In the genomic region with DNA sequence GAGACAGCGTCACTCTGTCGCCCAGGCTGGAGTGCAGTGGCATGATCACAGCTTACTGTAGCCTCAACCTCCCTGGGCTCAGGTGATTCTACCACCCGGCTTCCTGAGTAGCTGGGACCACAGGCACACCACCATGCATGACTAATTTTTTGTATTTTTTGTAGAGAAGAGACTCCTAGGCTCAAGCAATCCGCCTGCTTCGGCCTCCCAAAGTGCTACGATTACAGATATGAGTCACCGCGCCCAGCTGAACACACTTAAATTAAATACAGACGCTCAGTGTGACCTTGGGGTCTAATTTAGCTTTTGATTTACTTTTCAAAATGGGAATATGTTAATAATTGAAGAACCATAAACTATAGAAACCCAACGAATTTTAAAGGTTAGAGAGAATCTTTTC, we compare ENCODE assay signal across 19 cellular contexts.
DNase-seq lines count a peak whose midpoint lies in the region; ATAC-seq and TF ChIP-seq lines count a peak whose summit lies in the region.
"Had no signal": no experiment of that assay in that cellular context is flagged by ENCODE, and none has a peak within 500 bp of the region (broad histone marks: within the 10 kb centered on the region; RNA-seq: fewer than 3 reads in every experiment).

No MANE protein-coding gene starts in this region.

- ATAC-seq in stimulated activated memory B cell treated with anti-CD40 and anti-IgM and Interleukin-4, amounts not matched to agents 10 μg/mL and 1 μg/mL and 100 μg/mL, for 72 hours = peak; percentile 41
- ATAC-seq: activated CD8-positive, alpha-beta T cell treated with anti-CD3 and anti-CD28 coated beads, Interleukin-2, amount 10 ng/mL, durations not matched to agents 7 days and 5 days; effector memory CD8-positive, alpha-beta T cell; left colon had no signal

- no peak overlapping the region for H3K4me3 Mint-ChIP-seq in stimulated activated memory B cell treated with anti-CD40 and anti-IgM and Interleukin-4, amounts not matched to agents 10 μg/mL and 1 μg/mL and 100 μg/mL, for 72 hours
- no peak overlapping the region for H3K4me3 Mint-ChIP-seq in activated naive CD4-positive, alpha-beta T cell treated with anti-CD3 and anti-CD28 coated beads for 36 hours
- H3K4me3 Mint-ChIP-seq: activated B cell treated with CpG ODN at 0.5 μM for 24 hours; activated CD8-positive, alpha-beta T cell treated with anti-CD3 and anti-CD28 coated beads, Interleukin-2, amount 10 ng/mL, durations not matched to agents 7 days and 5 days; effector memory CD8-positive, alpha-beta T cell had no signal

- CTCF ChIA-PET in activated naive CD4-positive, alpha-beta T cell treated with anti-CD3 and anti-CD28 coated beads for 36 hours (lab: Charles Lee) = interaction anchor here (0.6 kb wide), 1 partner anchor 158 kb away, joined by 3 read pairs; the partner anchor contains the start of gene ETNK1

- H3K4me3 ChIP-seq in adrenal gland = no peak overlapping the region
- H3K4me3 ChIP-seq: right atrium auricular region, stomach had no signal

- H3K4me1 ChIP-seq in adrenal gland (replicated peaks in 1 of 2) = no peaks in the 10 kb centered on the region
- H3K4me1 ChIP-seq: right atrium auricular region, stomach had no signal

- TF ChIP-seq POLR2A in adrenal gland (IDR thresholded peaks at IDR 0.05) = no peak

- no peak overlapping the region for H3K27ac Mint-ChIP-seq in stimulated activated memory B cell treated with anti-CD40 and anti-IgM and Interleukin-4, amounts not matched to agents 10 μg/mL and 1 μg/mL and 100 μg/mL, for 72 hours
- H3K27ac Mint-ChIP-seq in activated naive CD4-positive, alpha-beta T cell treated with anti-CD3 and anti-CD28 coated beads for 36 hours = no peak overlapping the region
- H3K27ac Mint-ChIP-seq: activated B cell treated with CpG ODN at 0.5 μM for 24 hours; activated CD8-positive, alpha-beta T cell treated with anti-CD3 and anti-CD28 coated beads, Interleukin-2, amount 10 ng/mL, durations not matched to agents 7 days and 5 days; effector memory CD8-positive, alpha-beta T cell had no signal

- no peak for TF ChIP-seq CTCF in adrenal gland (IDR thresholded peaks at IDR 0.05)

- H3K27me3 ChIP-seq in adrenal gland = no peaks in the 10 kb centered on the region
- H3K27me3 ChIP-seq: right atrium auricular region, stomach had no signal

- no peak overlapping the region for H3K27ac ChIP-seq in adrenal gland
- H3K27ac ChIP-seq: right atrium auricular region, stomach had no signal

- intact Hi-C loops in activated naive CD4-positive, alpha-beta T cell treated with anti-CD3 and anti-CD28 coated beads for 36 hours (cut with micrococcal nuclease) = no loop called here
- intact Hi-C loops in adrenal gland (cut with DNase I) = no loop called here

- H3K27me3 Mint-ChIP-seq in stimulated activated memory B cell treated with anti-CD40 and anti-IgM and Interleukin-4, amounts not matched to agents 10 μg/mL and 1 μg/mL and 100 μg/mL, for 72 hours = no peaks in the 10 kb centered on the region
- H3K27me3 Mint-ChIP-seq in activated naive CD4-positive, alpha-beta T cell treated with anti-CD3 and anti-CD28 coated beads for 36 hours (ENCODE audit: low read depth) = no peaks in the 10 kb centered on the region
- H3K27me3 Mint-ChIP-seq: activated B cell treated with CpG ODN at 0.5 μM for 24 hours; effector memory CD8-positive, alpha-beta T cell had no signal

- no peaks in the 10 kb centered on the region for H3K4me1 Mint-ChIP-seq in stimulated activated memory B cell treated with anti-CD40 and anti-IgM and Interleukin-4, amounts not matched to agents 10 μg/mL and 1 μg/mL and 100 μg/mL, for 72 hours
- peaks cover 2% of the 10 kb centered on the region for H3K4me1 Mint-ChIP-seq in activated naive CD4-positive, alpha-beta T cell treated with anti-CD3 and anti-CD28 coated beads for 36 hours (ENCODE audit: low read depth)
- H3K4me1 Mint-ChIP-seq: activated B cell treated with CpG ODN at 0.5 μM for 24 hours had no signal

- peak; percentile 77 for DNase-seq in EL
- DNase-seq in amniotic stem cell (lab: John Stamatoyannopoulos, UW) = peak; percentile 32
- peak; percentile 67 for DNase-seq in fibroblast of the conjunctiva (ENCODE audit: low read depth)
- no peak for DNase-seq in activated naive CD4-positive, alpha-beta T cell treated with anti-CD3 and anti-CD28 coated beads for 36 hours
- DNase-seq in adrenal gland = no peak
- no peak for DNase-seq in OCI-M1 (lab: John Stamatoyannopoulos, UW)
- DNase-seq: activated B cell treated with CpG ODN at 0.5 μM for 24 hours; activated CD8-positive, alpha-beta T cell treated with anti-CD3 and anti-CD28 coated beads, Interleukin-2, amount 10 ng/mL, durations not matched to agents 7 days and 5 days; C1 segment of cervical spinal cord; cerebellar nuclear complex; effector memory CD8-positive, alpha-beta T cell; foreskin melanocyte; left colon; NCI-H1105; NCI-H510A treated with DMSO at 0.1 percent for 48 hours; Right ventricle myocardium superior; stomach had no signal

- H3K9me3 ChIP-seq in adrenal gland (replicated peaks in 1 of 3) = no peaks in the 10 kb centered on the region
- H3K9me3 ChIP-seq: right atrium auricular region, stomach had no signal

- peaks cover 19% of the 10 kb centered on the region for H3K36me3 Mint-ChIP-seq in stimulated activated memory B cell treated with anti-CD40 and anti-IgM and Interleukin-4, amounts not matched to agents 10 μg/mL and 1 μg/mL and 100 μg/mL, for 72 hours
- peaks cover 16% of the 10 kb centered on the region for H3K36me3 Mint-ChIP-seq in activated naive CD4-positive, alpha-beta T cell treated with anti-CD3 and anti-CD28 coated beads for 36 hours (ENCODE audit: low read depth)

- 89 to 97% (median 94%) methylated on average over 10 of the region's 10 CpGs for WGBS in adrenal gland, 4 donors

- peaks cover 0 to 22% of the 10 kb centered on the region in 2 donors for H3K36me3 ChIP-seq in adrenal gland (replicated peaks in 1 of 2)

- H3K9me3 Mint-ChIP-seq in stimulated activated memory B cell treated with anti-CD40 and anti-IgM and Interleukin-4, amounts not matched to agents 10 μg/mL and 1 μg/mL and 100 μg/mL, for 72 hours = no peaks in the 10 kb centered on the region
- H3K9me3 Mint-ChIP-seq in activated naive CD4-positive, alpha-beta T cell treated with anti-CD3 and anti-CD28 coated beads for 36 hours = no peaks in the 10 kb centered on the region
- H3K9me3 Mint-ChIP-seq: activated B cell treated with CpG ODN at 0.5 μM for 24 hours; effector memory CD8-positive, alpha-beta T cell had no signal

Comparison
In these comparisons a context has a peak if more than half of its experiments do, and no peak if none do; other contexts are left out.
1. DNase-seq: peak in EL (single experiment), amniotic stem cell (single experiment) and fibroblast of the conjunctiva (single experiment); none in activated naive CD4-positive, alpha-beta T cell treated with anti-CD3 and anti-CD28 coated beads for 36 hours (single experiment), adrenal gland (0 of 7) and OCI-M1 (single experiment).